9 cellular contexts compared by ENCODE assay signal in the genomic region with DNA sequence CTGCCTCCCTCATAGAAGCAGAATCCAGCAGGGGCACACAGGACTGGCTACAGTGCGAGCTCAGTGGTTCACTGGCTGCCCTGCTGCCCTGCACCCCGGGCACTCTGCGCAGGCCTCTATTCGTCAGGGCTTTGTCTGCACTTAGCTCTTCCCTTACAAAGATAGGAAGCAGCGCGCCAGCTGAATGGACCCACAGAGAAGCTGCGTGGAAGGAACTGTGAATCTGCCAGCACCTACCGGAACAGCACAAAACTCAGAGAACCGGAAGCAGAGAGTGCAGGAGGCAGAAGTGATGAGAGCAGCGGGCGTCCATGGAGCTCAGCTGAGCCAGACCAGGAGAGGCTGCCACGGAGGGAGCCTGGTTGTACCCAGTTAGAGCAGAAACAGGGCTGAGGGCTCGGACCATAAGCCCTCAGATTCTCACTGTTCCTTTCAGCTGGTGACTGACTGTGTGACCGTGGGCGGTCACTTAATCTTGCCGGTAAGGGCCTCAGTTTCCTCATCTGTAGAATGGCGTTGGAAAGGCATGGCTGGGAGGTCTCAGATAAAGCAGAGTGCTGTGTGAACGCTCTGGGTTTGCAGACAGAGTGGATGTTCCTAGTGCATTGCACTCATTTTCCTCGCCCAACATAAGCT. TPM values are rescaled to one million over a fixed set of nuclear protein-coding genes. Genes with fewer than 3 reads are reported as not detected.
DNase-seq lines count a peak whose midpoint lies in the region; ATAC-seq and TF ChIP-seq lines count a peak whose summit lies in the region.
"Had no signal": no experiment of that assay in that cellular context is flagged by ENCODE, and none has a peak within 500 bp of the region (broad histone marks: within the 10 kb centered on the region; RNA-seq: fewer than 3 reads in every experiment).

No MANE protein-coding gene starts in this region.

- CTCF ChIA-PET in OCI-LY7 (lab: Charles Lee; ENCODE audit: unreplicated experiment): interaction anchor here (0.6 to 1.4 kb wide), 13 partner anchors 8 to 452 kb away, joined by 3 to 12 read pairs (median 4); partner anchors contain the start of genes ROCK2 and SLC66A3

- no peak for TF ChIP-seq CTCF in OCI-LY7 (conservative IDR thresholded peaks at IDR 0.05; ENCODE audit: low read length)

- no peaks in the 10 kb centered on the region for H3K9me3 ChIP-seq in OCI-LY7 (ENCODE audit: low read length)

- DNase-seq in OCI-LY7 (ENCODE audit: low spot score) (no peak), posterior vena cava (ENCODE audit: low spot score) (peak; percentile 46), SW480 (ENCODE audit: low spot score) (no peak), T-helper 9 cell (no peak)
- DNase-seq in effector memory CD8-positive, alpha-beta T cell: no peak
- DNase-seq in effector CD4-positive, alpha-beta T cell: no peak

- H3K36me3 Mint-ChIP-seq in effector memory CD8-positive, alpha-beta T cell (ENCODE audit: insufficient read depth): peaks cover 12% of the 10 kb centered on the region

- H3K4me3 ChIP-seq in OCI-LY7 (ENCODE audit: low read depth, low read length, poor library complexity, severe bottlenecking): peak overlapping the region; percentile 19

- H2AFZ ChIP-seq in OCI-LY7 (ENCODE audit: low read length): peak overlapping the region; percentile 95; the same call in 1 of the 2 replicates

- BruUV-seq in OCI-LY7 (replicated peaks; lab: Mats Ljungman, UMichigan): no TSS peak

- H4K20me1 ChIP-seq in OCI-LY7 (ENCODE audit: insufficient read depth, low read length): no peaks in the 10 kb centered on the region

- H3K36me3 ChIP-seq in OCI-LY7 (ENCODE audit: insufficient read depth, low read length): no peaks in the 10 kb centered on the region

- H3K4me2 ChIP-seq in OCI-LY7 (ENCODE audit: low read length): peak overlapping the region; percentile 46; the same call in 1 of the 2 replicates

- H3K4me1 Mint-ChIP-seq in effector memory CD8-positive, alpha-beta T cell (ENCODE audit: low read depth in 2 of 2): peaks cover 27 to 32% of the 10 kb centered on the region in 2 donors

- peak overlapping the region; percentile 80 to 93 for H3K27ac Mint-ChIP-seq in effector memory CD8-positive, alpha-beta T cell

- ATAC-seq in GM19395 (IDR thresholded peaks at IDR 0.05; ENCODE audit: unreplicated experiment) (peak; percentile 7), HG02885 (IDR thresholded peaks at IDR 0.05; ENCODE audit: poor library complexity, unreplicated experiment) (no peak)
- no peak for ATAC-seq in effector memory CD8-positive, alpha-beta T cell (replicated peaks)

- intact Hi-C loops in OCI-LY7 (cut with micrococcal nuclease; ENCODE audit: unreplicated experiment): loop anchor here (1.0 to 5.0 kb wide), 4 partner anchors 103 to 550 kb away; no protein-coding TSS in a partner anchor
- intact Hi-C loops in posterior vena cava (cut with DNase I): loop anchor here in 1 of 2 donors (5.0 kb wide), 1 partner anchor 315 kb away; no protein-coding TSS in a partner anchor

- no peaks in the 10 kb centered on the region for H3K9me3 Mint-ChIP-seq in effector memory CD8-positive, alpha-beta T cell

- peak overlapping the region; percentile 79 to 90 for H3K4me3 Mint-ChIP-seq in effector memory CD8-positive, alpha-beta T cell

- H3K9me2 ChIP-seq in OCI-LY7 (ENCODE audit: insufficient read depth, low read length): no peaks in the 10 kb centered on the region

- peaks cover 9 to 14% of the 10 kb centered on the region in 2 donors for H3K27me3 Mint-ChIP-seq in effector memory CD8-positive, alpha-beta T cell

- POLR2A ChIA-PET in OCI-LY7 (lab: Charles Lee): interaction anchor here (0.6 to 1.4 kb wide), 6 partner anchors 8 to 477 kb away, joined by 3 to 5 read pairs (median 3); partner anchors contain the start of gene ROCK2

- no peak overlapping the region for H3K27ac ChIP-seq in OCI-LY7 (ENCODE audit: low read depth, low read length, poor library complexity, severe bottlenecking)
- H3K27ac ChIP-seq: epithelial cell of prostate had no signal

- peaks cover 27% of the 10 kb centered on the region for H3K4me1 ChIP-seq in OCI-LY7 (ENCODE audit: insufficient read depth, low read length, poor library complexity, severe bottlenecking)

- H3K79me2 ChIP-seq in OCI-LY7 (ENCODE audit: insufficient read depth, low read depth, low read length): no peaks in the 10 kb centered on the region

RNA-seq across cellular contexts. Expression of gene SLC66A3, which starts 23.1 kb away (rescaled TPM):
- total RNA-seq in OCI-LY7 (2014; rRNA removed; shearing (Covaris generic)): 5.4 and 6.0 TPM in 2 replicates
- total RNA-seq in OCI-LY7 (2022) (8.5 and 10.0 TPM in 2 replicates), posterior vena cava (10 to 100 TPM; 20.3 to 36.9 TPM)
